20 cellular contexts compared by ENCODE assay signal in the genomic region with DNA sequence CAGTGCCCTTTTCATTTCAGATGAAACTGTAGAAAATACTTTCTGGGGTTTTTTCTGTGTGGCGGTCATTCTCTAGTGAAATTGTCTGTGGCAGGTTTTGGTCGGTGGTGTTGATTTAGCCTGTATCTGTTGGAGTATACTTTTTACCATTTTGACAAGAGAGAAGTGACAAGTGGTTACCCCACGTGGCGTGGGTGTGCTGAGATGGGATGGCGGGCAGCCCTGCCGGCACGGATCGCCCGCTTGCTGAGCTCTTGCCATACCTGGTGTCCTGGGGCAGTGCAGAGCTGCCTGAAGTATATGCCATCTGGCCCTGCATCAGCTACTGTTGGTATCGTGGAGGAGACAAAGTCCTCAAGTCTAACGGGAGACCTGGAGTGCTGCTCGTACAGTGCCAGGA.
DNase-seq lines count a peak whose midpoint lies in the region; ATAC-seq and TF ChIP-seq lines count a peak whose summit lies in the region.
"Had no signal": no experiment of that assay in that cellular context is flagged by ENCODE, and none has a peak within 500 bp of the region (broad histone marks: within the 10 kb centered on the region; RNA-seq: fewer than 3 reads in every experiment).

No MANE protein-coding gene starts in this region.

- CTCF ChIA-PET in Caco-2 (lab: Charles Lee), result no interaction called here
- CTCF ChIA-PET in HCT116 (lab: Charles Lee), result interaction anchor here (0.8 to 2.1 kb wide), 2 partner anchors 13 to 134 kb away, joined by 3 to 13 read pairs; no protein-coding TSS in a partner anchor

- no peak overlapping the region for H3K9ac ChIP-seq in HCT116 (ENCODE audit: low read length)
- H3K9ac ChIP-seq: BLaER1 treated with 17β-estradiol and CSF1 and Interleukin-3, amounts not matched to agents 10 nM and 100 nM; SK-N-SH had no signal

- no peak overlapping the region for H2AFZ ChIP-seq in HCT116 (ENCODE audit: low read depth, low read length, poor library complexity, severe bottlenecking)

- BruUV-seq in Caco-2 (replicated peaks; lab: Mats Ljungman, UMichigan), result no TSS peak
- BruUV-seq in HCT116 (replicated peaks; lab: Mats Ljungman, UMichigan), result no TSS peak

- peaks cover 26% of the 10 kb centered on the region for H3K4me1 Mint-ChIP-seq in Caco-2 (ENCODE audit: low read depth, unreplicated experiment)
- no peaks in the 10 kb centered on the region for H3K4me1 Mint-ChIP-seq in activated T-helper 17 cell treated with anti-CD3 and anti-CD28 coated beads, Interleukin-2, amount 50 U/mL, for 72 hours
- peaks cover 48% of the 10 kb centered on the region for H3K4me1 Mint-ChIP-seq in nephron progenitor cell

- H3K36me3 Mint-ChIP-seq in Caco-2 (ENCODE audit: insufficient read depth, unreplicated experiment) (peaks cover 35% of the 10 kb centered on the region), nephron progenitor cell (ENCODE audit: low read depth) (peaks cover 47% of the 10 kb centered on the region)
- peaks cover 49% of the 10 kb centered on the region for H3K36me3 Mint-ChIP-seq in activated T-helper 17 cell treated with anti-CD3 and anti-CD28 coated beads, Interleukin-2, amount 50 U/mL, for 72 hours (ENCODE audit: low read depth)

- intact Hi-C loops in Caco-2 (cut with micrococcal nuclease; ENCODE audit: unreplicated experiment) (loop anchor here (2.0 kb wide), 1 partner anchor 65 kb away; no protein-coding TSS in a partner anchor), HCT116 (cut with micrococcal nuclease) (no loop called here)

- no peak overlapping the region for H3K27ac ChIP-seq in HCT116 (ENCODE audit: low read depth, low read length)
- H3K27ac ChIP-seq: BLaER1 treated with 17β-estradiol and CSF1 and Interleukin-3, amounts not matched to agents 10 nM and 100 nM had no signal

- H3K27me3 Mint-ChIP-seq in Caco-2 (ENCODE audit: insufficient read depth, unreplicated experiment), result no peaks in the 10 kb centered on the region
- no peaks in the 10 kb centered on the region for H3K27me3 Mint-ChIP-seq in activated T-helper 17 cell treated with anti-CD3 and anti-CD28 coated beads, Interleukin-2, amount 50 U/mL, for 72 hours
- H3K27me3 Mint-ChIP-seq in nephron progenitor cell (ENCODE audit: low read depth, poor library complexity), result peaks cover 4% of the 10 kb centered on the region

- H3K27me3 ChIP-seq in Caco-2 (replicated peaks; ENCODE audit: control insufficient read depth, insufficient read depth, low read length), result no peaks in the 10 kb centered on the region
- no peaks in the 10 kb centered on the region for H3K27me3 ChIP-seq in HCT116 (ENCODE audit: insufficient read depth, low read length)
- H3K27me3 ChIP-seq: BLaER1 treated with 17β-estradiol and CSF1 and Interleukin-3, amounts not matched to agents 10 nM and 100 nM had no signal

- H3K4me3 Mint-ChIP-seq in Caco-2 (ENCODE audit: unreplicated experiment), result peak overlapping the region; percentile 49
- no peak overlapping the region for H3K4me3 Mint-ChIP-seq in activated T-helper 17 cell treated with anti-CD3 and anti-CD28 coated beads, Interleukin-2, amount 50 U/mL, for 72 hours
- no peak overlapping the region for H3K4me3 Mint-ChIP-seq in nephron progenitor cell
- H3K4me3 Mint-ChIP-seq: CD8-positive, alpha-beta T cell had no signal

- H3K9me3 ChIP-seq in Caco-2, result no peaks in the 10 kb centered on the region
- H3K9me3 ChIP-seq in HCT116 (ENCODE audit: control insufficient read depth in 1 of 2, insufficient read depth in 1 of 2, low read depth in 1 of 2, low read length in 2 of 2), result no peaks in the 10 kb centered on the region
- H3K9me3 ChIP-seq: BLaER1 treated with 17β-estradiol and CSF1 and Interleukin-3, amounts not matched to agents 10 nM and 100 nM; SK-N-SH had no signal

- no peak for TF ChIP-seq POLR2A in HCT116 (IDR thresholded peaks at IDR 0.05; ENCODE audit: borderline replicate concordance, extremely low read depth, insufficient read depth, insufficient read length)

- RAD21 ChIA-PET in HCT116 (lab: Charles Lee; ENCODE audit: low non-redundant PET in 1 of 2, low total read pairs in 2 of 2, uncharacterized antibody in 2 of 2, unreplicated experiment in 2 of 2), result no interaction called here

- no peaks in the 10 kb centered on the region for H3K79me2 ChIP-seq in HCT116 (ENCODE audit: insufficient read depth, low read length)

- H3K4me2 ChIP-seq in HCT116 (ENCODE audit: low read length), result peak overlapping the region; percentile 52
- H3K4me2 ChIP-seq: BLaER1 treated with 17β-estradiol and CSF1 and Interleukin-3, amounts not matched to agents 10 nM and 100 nM; SK-N-SH had no signal

- H3K4me3 ChIP-seq in Caco-2 (ENCODE audit: low read depth, low read length) (no peak overlapping the region), HCT116 (replicated peaks in 1 of 2; ENCODE audit: low read depth in 1 of 2, low read length in 2 of 2) (no peak overlapping the region)
- H3K4me3 ChIP-seq: BLaER1 treated with 17β-estradiol and CSF1 and Interleukin-3, amounts not matched to agents 10 nM and 100 nM; GM12878 had no signal

- H3K27ac Mint-ChIP-seq in Caco-2 (ENCODE audit: unreplicated experiment) (peak overlapping the region; percentile 81), nephron progenitor cell (peak overlapping the region; percentile 15)
- H3K27ac Mint-ChIP-seq in activated T-helper 17 cell treated with anti-CD3 and anti-CD28 coated beads, Interleukin-2, amount 50 U/mL, for 72 hours, result peak overlapping the region; percentile 19
- H3K27ac Mint-ChIP-seq: CD8-positive, alpha-beta T cell had no signal

- peaks cover 18% of the 10 kb centered on the region for H3K4me1 ChIP-seq in Caco-2
- peaks cover 17 to 29% of the 10 kb centered on the region in 2 experiments for H3K4me1 ChIP-seq in HCT116 (ENCODE audit: control insufficient read depth in 1 of 2, insufficient read depth in 2 of 2, low read length in 2 of 2)

- H3K9me3 Mint-ChIP-seq in Caco-2 (ENCODE audit: unreplicated experiment) (no peaks in the 10 kb centered on the region), nephron progenitor cell (no peaks in the 10 kb centered on the region)
- H3K9me3 Mint-ChIP-seq in activated T-helper 17 cell treated with anti-CD3 and anti-CD28 coated beads, Interleukin-2, amount 50 U/mL, for 72 hours, result no peaks in the 10 kb centered on the region
- H3K9me3 Mint-ChIP-seq: CD8-positive, alpha-beta T cell had no signal

- POLR2A ChIA-PET in Caco-2 (lab: Charles Lee) (no interaction called here), HCT116 (lab: Charles Lee) (no interaction called here)

- no peaks in the 10 kb centered on the region for H3K9me2 ChIP-seq in HCT116 (ENCODE audit: insufficient read depth)
- H3K9me2 ChIP-seq: SK-N-SH had no signal

- TF ChIP-seq CTCF in Caco-2 (IDR thresholded peaks at IDR 0.05; ENCODE audit: insufficient read depth in 1 of 2, low read depth in 1 of 2, low read length in 1 of 2, severe bottlenecking in 1 of 2, unreplicated experiment in 1 of 2) (no peak), HCT116 (IDR thresholded peaks at IDR 0.05 in 2 of 3, conservative IDR thresholded peaks at IDR 0.05 in 1 of 3; ENCODE audit: borderline replicate concordance in 1 of 3, insufficient read depth in 1 of 3, low read depth in 2 of 3, low read length in 2 of 3) (no peak), nephron progenitor cell (IDR thresholded peaks at IDR 0.05) (no peak)

- DNase-seq in Caco-2 (no peak), HCT116 (ENCODE audit: low read depth, low spot score) (no peak), nephron progenitor cell (no peak), NCI-H2107 (lab: John Stamatoyannopoulos, UW) (no peak)
- DNase-seq: CD8-positive, alpha-beta T cell; DMS53; EL; IMR-90; NCI-H1417 treated with DMSO at 0.1 percent for 48 hours; NCI-H1930; NCI-H2171 treated with DMSO at 0.1 percent for 48 hours; NCI-H446 treated with DMSO at 0.1 percent for 48 hours; NCI-H748 treated with DMSO at 0.1 percent for 48 hours; SHP77; SK-N-SH had no signal

- no peaks in the 10 kb centered on the region for H4K20me1 ChIP-seq in HCT116 (ENCODE audit: insufficient read depth)
- H4K20me1 ChIP-seq: BLaER1 treated with 17β-estradiol and CSF1 and Interleukin-3, amounts not matched to agents 10 nM and 100 nM had no signal

- no peaks in the 10 kb centered on the region for H3K36me3 ChIP-seq in Caco-2 (ENCODE audit: control insufficient read depth, insufficient read depth, low read length)
- H3K36me3 ChIP-seq in HCT116 (ENCODE audit: control insufficient read depth in 1 of 2, insufficient read depth in 2 of 2, low read length in 2 of 2), result no peaks in the 10 kb centered on the region; a peak in 1 of 4 replicates

- ATAC-seq in HCT116, result no peak
- no peak for ATAC-seq in activated T-helper 17 cell treated with anti-CD3 and anti-CD28 coated beads, Interleukin-2, amount 50 U/mL, for 72 hours (replicated peaks)
- no peak for ATAC-seq in GM18868 (IDR thresholded peaks at IDR 0.05; ENCODE audit: unreplicated experiment)
- no peak for ATAC-seq in HG03469 (IDR thresholded peaks at IDR 0.05; ENCODE audit: unreplicated experiment)
- ATAC-seq: CD8-positive, alpha-beta T cell; GM12878 had no signal

- TF ChIP-seq RAD21 in HCT116 (IDR thresholded peaks at IDR 0.05; ENCODE audit: low read depth), result no peak

TF ChIP-seq in HCT116, 20 proteins besides CTCF, POLR2A, EP300 and RAD21 (continues in another document):
- no peak for TF ChIP-seq POLR2AphosphoS5 (IDR thresholded peaks at IDR 0.05; ENCODE audit: low read depth, low read length)
- TF ChIP-seq ZFX (IDR thresholded peaks at IDR 0.05), result no peak
- TF ChIP-seq EGR1 (IDR thresholded peaks at IDR 0.05; ENCODE audit: low read depth), result no peak
- TF ChIP-seq, protein P1, sequence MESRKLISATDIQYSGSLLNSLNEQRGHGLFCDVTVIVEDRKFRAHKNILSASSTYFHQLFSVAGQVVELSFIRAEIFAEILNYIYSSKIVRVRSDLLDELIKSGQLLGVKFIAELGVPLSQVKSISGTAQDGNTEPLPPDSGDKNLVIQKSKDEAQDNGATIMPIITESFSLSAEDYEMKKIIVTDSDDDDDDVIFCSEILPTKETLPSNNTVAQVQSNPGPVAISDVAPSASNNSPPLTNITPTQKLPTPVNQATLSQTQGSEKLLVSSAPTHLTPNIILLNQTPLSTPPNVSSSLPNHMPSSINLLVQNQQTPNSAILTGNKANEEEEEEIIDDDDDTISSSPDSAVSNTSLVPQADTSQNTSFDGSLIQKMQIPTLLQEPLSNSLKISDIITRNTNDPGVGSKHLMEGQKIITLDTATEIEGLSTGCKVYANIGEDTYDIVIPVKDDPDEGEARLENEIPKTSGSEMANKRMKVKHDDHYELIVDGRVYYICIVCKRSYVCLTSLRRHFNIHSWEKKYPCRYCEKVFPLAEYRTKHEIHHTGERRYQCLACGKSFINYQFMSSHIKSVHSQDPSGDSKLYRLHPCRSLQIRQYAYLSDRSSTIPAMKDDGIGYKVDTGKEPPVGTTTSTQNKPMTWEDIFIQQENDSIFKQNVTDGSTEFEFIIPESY (IDR thresholded peaks at IDR 0.05; ENCODE audit: extremely low read depth, insufficient replicate concordance, low read length), result no peak
- TF ChIP-seq, protein P2, sequence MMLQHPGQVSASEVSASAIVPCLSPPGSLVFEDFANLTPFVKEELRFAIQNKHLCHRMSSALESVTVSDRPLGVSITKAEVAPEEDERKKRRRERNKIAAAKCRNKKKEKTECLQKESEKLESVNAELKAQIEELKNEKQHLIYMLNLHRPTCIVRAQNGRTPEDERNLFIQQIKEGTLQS (IDR thresholded peaks at IDR 0.05), result no peak
- TF ChIP-seq TCF7L2 (IDR thresholded peaks at IDR 0.05; ENCODE audit: borderline replicate concordance, extremely low read depth, insufficient read depth, insufficient read length), result no peak
- TF ChIP-seq EZH2phosphoT487 (IDR thresholded peaks at IDR 0.05; ENCODE audit: borderline replicate concordance), result no peak

Comparison
In these comparisons a context has a peak if more than half of its experiments do, and no peak if none do; other contexts are left out.
1. H3K27ac Mint-ChIP-seq: peak in every context shown above with its lines; median percentile 81 in Caco-2; 19 in activated T-helper 17 cell treated with anti-CD3 and anti-CD28 coated beads, Interleukin-2, amount 50 U/mL, for 72 hours; 15 in nephron progenitor cell.